9 cellular contexts compared by ENCODE assay signal in genomic region chr13:97212540-97213146, GRCh38. TPM values are rescaled to one million over a fixed set of nuclear protein-coding genes. Genes with fewer than 3 reads are reported as not detected.
DNase-seq lines count a peak whose midpoint lies in the region; ATAC-seq and TF ChIP-seq lines count a peak whose summit lies in the region.
"Had no signal": no experiment of that assay in that cellular context is flagged by ENCODE, and none has a peak within 500 bp of the region (broad histone marks: within the 10 kb centered on the region; RNA-seq: fewer than 3 reads in every experiment).

No MANE protein-coding gene starts in this region.

- CTCF ChIA-PET in activated CD4-positive, alpha-beta memory T cell treated with anti-CD3 and anti-CD28 coated beads, Interleukin-2, amount 10 ng/mL, durations not matched to agents 7 days and 5 days (lab: Charles Lee) = interaction anchor here (0.5 to 4.4 kb wide), 3 partner anchors 11 to 66 kb away, joined by 3 to 36 read pairs (median 18); partner anchors contain the start of gene MBNL2

- H3K27me3 Mint-ChIP-seq in endothelial cell (ENCODE audit: unreplicated experiment) = no peaks in the 10 kb centered on the region
- no peaks in the 10 kb centered on the region for H3K27me3 Mint-ChIP-seq in activated CD4-positive, alpha-beta memory T cell treated with anti-CD3 and anti-CD28 coated beads, Interleukin-2, amount 10 ng/mL, durations not matched to agents 7 days and 5 days

- H3K36me3 Mint-ChIP-seq in endothelial cell (ENCODE audit: low read depth, unreplicated experiment) = peaks cover 1% of the 10 kb centered on the region
- no peaks in the 10 kb centered on the region for H3K36me3 Mint-ChIP-seq in activated CD4-positive, alpha-beta memory T cell treated with anti-CD3 and anti-CD28 coated beads, Interleukin-2, amount 10 ng/mL, durations not matched to agents 7 days and 5 days (ENCODE audit: low read depth)

- TF ChIP-seq CTCF in AG09309 (IDR thresholded peaks at IDR 0.05; ENCODE audit: control insufficient read depth, insufficient read depth, low read depth, low read length, missing control alignments) (peak; percentile 75), endothelial cell (IDR thresholded peaks at IDR 0.05; ENCODE audit: unreplicated experiment) (peak; percentile 25), omental fat pad (IDR thresholded peaks at IDR 0.05) (no peak)

- H3K4me3 Mint-ChIP-seq in endothelial cell (ENCODE audit: unreplicated experiment) = no peak overlapping the region
- no peak overlapping the region for H3K4me3 Mint-ChIP-seq in activated CD4-positive, alpha-beta memory T cell treated with anti-CD3 and anti-CD28 coated beads, Interleukin-2, amount 10 ng/mL, durations not matched to agents 7 days and 5 days
- H3K4me3 Mint-ChIP-seq: dendritic cell treated with granulocyte-macrophage colony-stimulating factor and Interleukin-4, amounts not matched to agents 40 ng/mL and 50 ng/mL, for 4 days had no signal

- DNase-seq in AG09309 (ENCODE audit: low read depth) = no peak
- DNase-seq in NCI-H774 (lab: John Stamatoyannopoulos, UW) = peak; percentile 6
- DNase-seq in endothelial cell (ENCODE audit: low spot score) = peak; percentile 23
- no peak for DNase-seq in omental fat pad (ENCODE audit: low spot score)
- DNase-seq in NCI-H1694 (lab: John Stamatoyannopoulos, UW) = no peak
- DNase-seq in islet precursor cell = no peak
- no peak for DNase-seq in activated CD4-positive, alpha-beta memory T cell treated with anti-CD3 and anti-CD28 coated beads, Interleukin-2, amount 10 ng/mL, durations not matched to agents 7 days and 5 days

- H3K4me3 ChIP-seq in AG09309 (ENCODE audit: control insufficient read depth, low read depth, low read length) = no peak overlapping the region

- POLR2A ChIA-PET in activated CD4-positive, alpha-beta memory T cell treated with anti-CD3 and anti-CD28 coated beads, Interleukin-2, amount 10 ng/mL, durations not matched to agents 7 days and 5 days (lab: Charles Lee) = interaction anchor here (1.8 to 4.8 kb wide), 3 partner anchors 11 to 221 kb away, joined by 5 to 43 read pairs (median 12); partner anchors contain the start of gene MBNL2

- no peak overlapping the region for H3K27ac Mint-ChIP-seq in endothelial cell (ENCODE audit: unreplicated experiment)
- no peak overlapping the region for H3K27ac Mint-ChIP-seq in activated CD4-positive, alpha-beta memory T cell treated with anti-CD3 and anti-CD28 coated beads, Interleukin-2, amount 10 ng/mL, durations not matched to agents 7 days and 5 days
- H3K27ac Mint-ChIP-seq: dendritic cell treated with granulocyte-macrophage colony-stimulating factor and Interleukin-4, amounts not matched to agents 40 ng/mL and 50 ng/mL, for 4 days had no signal

- H3K9me3 Mint-ChIP-seq in endothelial cell (ENCODE audit: unreplicated experiment) = peaks cover 2% of the 10 kb centered on the region
- no peaks in the 10 kb centered on the region for H3K9me3 Mint-ChIP-seq in activated CD4-positive, alpha-beta memory T cell treated with anti-CD3 and anti-CD28 coated beads, Interleukin-2, amount 10 ng/mL, durations not matched to agents 7 days and 5 days
- H3K9me3 Mint-ChIP-seq: dendritic cell treated with granulocyte-macrophage colony-stimulating factor and Interleukin-4, amounts not matched to agents 40 ng/mL and 50 ng/mL, for 4 days had no signal

- ATAC-seq in GM21423 (IDR thresholded peaks at IDR 0.05; ENCODE audit: unreplicated experiment) (peak; percentile 46), omental fat pad (ENCODE audit: low FRiP score) (peak; percentile 82)

- H3K4me1 Mint-ChIP-seq in endothelial cell (ENCODE audit: unreplicated experiment) = no peaks in the 10 kb centered on the region
- H3K4me1 Mint-ChIP-seq in activated CD4-positive, alpha-beta memory T cell treated with anti-CD3 and anti-CD28 coated beads, Interleukin-2, amount 10 ng/mL, durations not matched to agents 7 days and 5 days = peaks cover 46% of the 10 kb centered on the region

RNA-seq across cellular contexts. Expression of gene MBNL2, which starts 9.5 kb away (rescaled TPM):
- total RNA-seq in endothelial cell (ENCODE audit: unreplicated experiment) (137 TPM), omental fat pad (100 to 1,000 TPM; 105 to 132 (median 123) TPM)
- 10 to 100 TPM; 18.0 to 18.8 TPM for total RNA-seq in activated CD4-positive, alpha-beta memory T cell treated with anti-CD3 and anti-CD28 coated beads, Interleukin-2, amount 10 ng/mL, durations not matched to agents 7 days and 5 days

Comparison
In these comparisons a context has a peak if more than half of its experiments do, and no peak if none do; other contexts are left out.
1. DNase-seq: peak in NCI-H774 (single experiment) and endothelial cell (single experiment); none in AG09309 (single experiment), omental fat pad (single experiment), NCI-H1694 (single experiment), islet precursor cell (single experiment) and activated CD4-positive, alpha-beta memory T cell treated with anti-CD3 and anti-CD28 coated beads, Interleukin-2, amount 10 ng/mL, durations not matched to agents 7 days and 5 days (single experiment).
2. CTCF ChIP-seq: peak in AG09309 (single experiment) and endothelial cell (single experiment); none in omental fat pad (0 of 3).